In the genomic region with DNA sequence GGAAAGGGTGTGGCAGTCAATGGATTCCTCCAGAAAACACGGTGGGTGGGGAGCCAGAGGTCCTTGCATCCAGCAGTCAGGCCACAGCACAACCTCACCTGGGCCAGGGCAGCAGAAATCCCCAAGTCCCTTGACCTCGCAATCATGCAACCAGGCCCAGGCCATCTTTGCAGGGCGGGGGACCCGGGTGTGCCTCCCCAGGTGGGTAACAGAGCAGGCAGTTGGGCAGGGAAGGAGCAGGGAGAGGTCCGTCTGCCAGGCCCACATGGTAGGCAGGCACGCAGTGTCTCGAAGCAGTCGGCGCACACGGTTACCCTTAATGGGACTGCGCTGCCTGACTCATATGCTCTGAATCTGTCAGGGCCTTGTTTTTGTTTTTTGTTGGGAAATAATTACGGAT, we compare ENCODE assay signal across 21 cellular contexts.
DNase-seq lines count a peak whose midpoint lies in the region; ATAC-seq, FAIRE-seq and TF ChIP-seq lines count a peak whose summit lies in the region.
"Had no signal": no experiment of that assay in that cellular context is flagged by ENCODE, and none has a peak within 500 bp of the region (broad histone marks: within the 10 kb centered on the region; RNA-seq: fewer than 3 reads in every experiment).

No MANE protein-coding gene starts in this region.

- H3K9me3 ChIP-seq in BLaER1, result no peaks in the 10 kb centered on the region
- no peaks in the 10 kb centered on the region for H3K9me3 ChIP-seq in K562 (replicated peaks; ENCODE audit: control insufficient read depth, insufficient read depth, low read depth, low read length)
- H3K9me3 ChIP-seq in kidney (ENCODE audit: control insufficient read depth in 1 of 2, low read length in 2 of 2), result no peaks in the 10 kb centered on the region
- H3K9me3 ChIP-seq in colonic mucosa, result no peaks in the 10 kb centered on the region
- H3K9me3 ChIP-seq: Caco-2 had no signal

- 3% methylated on average over 12 of the region's 12 CpGs for WGBS in K562 (ENCODE audit: insufficient coverage, low coverage, missing lambda C conversion rate)

- H3K9me1 ChIP-seq in K562 (ENCODE audit: control insufficient read depth, insufficient read depth, low read length), result peaks cover 4% of the 10 kb centered on the region

- no peak overlapping the region for H3K4me3 ChIP-seq in BLaER1
- H3K4me3 ChIP-seq in K562, result no peak overlapping the region
- no peak overlapping the region for H3K4me3 ChIP-seq in kidney (ENCODE audit: low read length in 2 of 2)
- no peak overlapping the region for H3K4me3 ChIP-seq in colonic mucosa
- H3K4me3 ChIP-seq: GM12878, GM23248 had no signal

- TF ChIP-seq POLR2A in K562 (conservative IDR thresholded peaks at IDR 0.05), result no peak

- no peak for FAIRE-seq in K562 (lab: Jason Lieb, UNC)
- no peak for FAIRE-seq in kidney (lab: Jason Lieb, UNC)
- FAIRE-seq: D721Med, GM12878, GM19239, H54, HTR-8/SVneo had no signal

- in situ Hi-C loops in K562 (cut with MboI), result no loop called here

- H3K27me3 ChIP-seq in BLaER1 (no peaks in the 10 kb centered on the region), K562 (ENCODE audit: control insufficient read depth in 2 of 2, insufficient read depth in 2 of 2, low read length in 2 of 2) (peaks cover 0 to 41% of the 10 kb centered on the region in 2 experiments; a peak in 4 of 5 replicates), colonic mucosa (no peaks in the 10 kb centered on the region)

- BruUV-seq in K562 (replicated peaks; lab: Mats Ljungman, UMichigan), result no TSS peak

- TF ChIP-seq EP300 in K562 (IDR thresholded peaks at IDR 0.05; ENCODE audit: low read length), result no peak

- CTCF ChIA-PET in K562 (lab: Yijun Ruan, JAX; ENCODE audit: low intra/inter-chr PET ratio), result interaction anchor here (0.5 kb wide), 1 partner anchor 515 kb away, joined by 3 read pairs; no protein-coding TSS in a partner anchor

- H3K27ac ChIP-seq in BLaER1, result no peak overlapping the region
- H3K27ac ChIP-seq in K562 (ENCODE audit: extremely low read depth, low read depth, low read length), result no peak overlapping the region
- no peak overlapping the region for H3K27ac ChIP-seq in kidney (ENCODE audit: low read depth in 2 of 2, low read length in 2 of 2)
- H3K27ac ChIP-seq in colonic mucosa, result no peak overlapping the region
- H3K27ac ChIP-seq: C4-2B, GM23248 had no signal

- intact Hi-C loops in K562 (cut with micrococcal nuclease) (no loop called here), kidney (cut with DNase I) (no loop called here), colonic mucosa (cut with DNase I) (no loop called here)

- H2AFZ ChIP-seq in K562 (ENCODE audit: low read depth, low read length), result no peak overlapping the region
- H2AFZ ChIP-seq: GM23248 had no signal

- POLR2A ChIA-PET in K562 (lab: Yijun Ruan, JAX), result no interaction called here

- peaks cover 46% of the 10 kb centered on the region for H3K4me1 ChIP-seq in BLaER1
- peaks cover 0 to 2% of the 10 kb centered on the region in 2 experiments; a peak in 2 of 5 replicates for H3K4me1 ChIP-seq in K562 (replicated peaks in 1 of 2; ENCODE audit: control insufficient read depth in 2 of 2, insufficient read depth in 2 of 2, low read length in 2 of 2)
- no peaks in the 10 kb centered on the region for H3K4me1 ChIP-seq in kidney (ENCODE audit: control insufficient read depth in 1 of 2, insufficient read depth in 1 of 2, low read depth in 1 of 2, low read length in 2 of 2)
- H3K4me1 ChIP-seq in colonic mucosa, result no peaks in the 10 kb centered on the region
- H3K4me1 ChIP-seq: Caco-2 had no signal

- DNase-seq in K562 (ENCODE audit: extremely low read depth in 1 of 4, low spot score in 3 of 4) (no peak), kidney (peak; percentile 66), DMS153 (lab: John Stamatoyannopoulos, UW) (no peak), NCI-H1417 (lab: John Stamatoyannopoulos, UW) (no peak), colonic mucosa (no peak)
- DNase-seq: 8988T; Caco-2; CD4-positive, alpha-beta T cell; DMS79; GM23248; HCEC 1CT; IMR-90; KBM-7 had no signal

- H3K36me3 ChIP-seq in BLaER1 (no peaks in the 10 kb centered on the region), K562 (ENCODE audit: control insufficient read depth, insufficient read depth, low read length) (no peaks in the 10 kb centered on the region), kidney (ENCODE audit: control insufficient read depth in 1 of 2, insufficient read depth in 2 of 2, low read length in 2 of 2) (no peaks in the 10 kb centered on the region), colonic mucosa (no peaks in the 10 kb centered on the region)

- H3K9ac ChIP-seq in BLaER1 (no peak overlapping the region), K562 (ENCODE audit: insufficient read depth in 1 of 2, low read depth in 2 of 2, low read length in 2 of 2) (no peak overlapping the region), kidney (ENCODE audit: low read length in 2 of 2) (no peak overlapping the region), colonic mucosa (ENCODE audit: low read depth in 2 of 2, low read length in 2 of 2) (no peak overlapping the region)
- H3K9ac ChIP-seq: GM23248 had no signal

- no peaks in the 10 kb centered on the region for H3K79me2 ChIP-seq in K562 (ENCODE audit: control insufficient read depth, insufficient read depth, low read length)

- ATAC-seq in K562, result no peak
- no peak for ATAC-seq in GM18520 (IDR thresholded peaks at IDR 0.05; ENCODE audit: unreplicated experiment)
- ATAC-seq: GM12878 had no signal

- peak overlapping the region; percentile 73 for H3K4me2 ChIP-seq in BLaER1
- no peak overlapping the region for H3K4me2 ChIP-seq in K562 (ENCODE audit: insufficient read depth, low read length)

- TF ChIP-seq RAD21 in K562 (CRISPR knock-in tag; conservative IDR thresholded peaks at IDR 0.05 in 1 of 2, IDR thresholded peaks at IDR 0.05 in 1 of 2), result no peak

- H4K20me1 ChIP-seq in BLaER1 (no peaks in the 10 kb centered on the region), K562 (replicated peaks; ENCODE audit: control insufficient read depth, insufficient read depth, low read length) (no peaks in the 10 kb centered on the region; the same call in 1 of the 2 replicates)

- no peak for TF ChIP-seq CTCF in K562 (IDR thresholded peaks at IDR 0.05 in 2 of 3, conservative IDR thresholded peaks at IDR 0.05 in 1 of 3; ENCODE audit: insufficient read depth in 2 of 3, low read depth in 1 of 3, low read length in 3 of 3)
- no peak for TF ChIP-seq CTCF in kidney (IDR thresholded peaks at IDR 0.05; ENCODE audit: borderline replicate concordance, extremely low read depth, insufficient read depth)
- TF ChIP-seq CTCF in colonic mucosa (IDR thresholded peaks at IDR 0.05), result no peak

TF ChIP-seq in K562, 482 proteins besides CTCF, POLR2A, EP300 and RAD21:
- TF ChIP-seq ZNF175 (CRISPR knock-in tag; IDR thresholded peaks at IDR 0.05; ENCODE audit: low read depth), result 0 out of 2 replicates have a peak, but pooled peaks have one; percentile 47
- TF ChIP-seq ASH1L (IDR thresholded peaks at IDR 0.05; ENCODE audit: borderline replicate concordance, low read depth, partially characterized antibody), result no peak
